ENCODE assay signal across 1 cellular context in genomic region chrX:153750126-153750774, GRCh38.
A peak's percentile ranks its signal among the peaks of the same experiment; 100 is the strongest.
TF ChIP-seq lines count a peak whose summit lies in the region.

No MANE protein-coding gene starts in this region.

TF ChIP-seq in HepG2, 621 proteins besides CTCF, POLR2A, EP300 and RAD21 (continues in another document):
- TF ChIP-seq ZNF777 (CRISPR knock-in tag; IDR thresholded peaks at IDR 0.05) = no peak
- no peak for TF ChIP-seq TCF7L2 (IDR thresholded peaks at IDR 0.05; ENCODE audit: low read depth, low read length)
- no peak for TF ChIP-seq ZC3H4 (CRISPR knock-in tag; IDR thresholded peaks at IDR 0.05; ENCODE audit: borderline replicate concordance)
- no peak for TF ChIP-seq CHD2 (IDR thresholded peaks at IDR 0.05; ENCODE audit: low read depth, low read length)
- no peak for TF ChIP-seq ZNF761 (CRISPR knock-in tag; conservative IDR thresholded peaks at IDR 0.05)
- TF ChIP-seq MAFG (CRISPR knock-in tag; IDR thresholded peaks at IDR 0.05) = no peak
- no peak for TF ChIP-seq MYC (CRISPR knock-in tag; IDR thresholded peaks at IDR 0.05; ENCODE audit: borderline replicate concordance)
- TF ChIP-seq ZNF282 (IDR thresholded peaks at IDR 0.05; ENCODE audit: partially characterized antibody) = no peak
- no peak for TF ChIP-seq ZNF251 (CRISPR knock-in tag; IDR thresholded peaks at IDR 0.05)
- no peak for TF ChIP-seq ASH2L (IDR thresholded peaks at IDR 0.05; ENCODE audit: insufficient read length, low read depth, low read length)
- TF ChIP-seq CREB1 (IDR thresholded peaks at IDR 0.05) = no peak
- TF ChIP-seq CREB1 (CRISPR knock-in tag; IDR thresholded peaks at IDR 0.05) = no peak
- no peak for TF ChIP-seq ZNF234 (CRISPR knock-in tag; conservative IDR thresholded peaks at IDR 0.05)
- TF ChIP-seq ZNF510 (CRISPR knock-in tag; IDR thresholded peaks at IDR 0.05; ENCODE audit: low read depth) = no peak
- no peak for TF ChIP-seq DNMT3B (CRISPR knock-in tag; conservative IDR thresholded peaks at IDR 0.05)
- no peak for TF ChIP-seq RXRB (CRISPR knock-in tag; IDR thresholded peaks at IDR 0.05; ENCODE audit: borderline replicate concordance)
- TF ChIP-seq, protein P1, sequence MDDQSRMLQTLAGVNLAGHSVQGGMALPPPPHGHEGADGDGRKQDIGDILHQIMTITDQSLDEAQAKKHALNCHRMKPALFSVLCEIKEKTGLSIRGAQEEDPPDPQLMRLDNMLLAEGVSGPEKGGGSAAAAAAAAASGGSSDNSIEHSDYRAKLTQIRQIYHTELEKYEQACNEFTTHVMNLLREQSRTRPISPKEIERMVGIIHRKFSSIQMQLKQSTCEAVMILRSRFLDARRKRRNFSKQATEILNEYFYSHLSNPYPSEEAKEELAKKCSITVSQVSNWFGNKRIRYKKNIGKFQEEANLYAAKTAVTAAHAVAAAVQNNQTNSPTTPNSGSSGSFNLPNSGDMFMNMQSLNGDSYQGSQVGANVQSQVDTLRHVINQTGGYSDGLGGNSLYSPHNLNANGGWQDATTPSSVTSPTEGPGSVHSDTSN (CRISPR knock-in tag; IDR thresholded peaks at IDR 0.05; ENCODE audit: borderline replicate concordance) = no peak
- no peak for TF ChIP-seq RAD51 (IDR thresholded peaks at IDR 0.05; ENCODE audit: borderline replicate concordance)
- TF ChIP-seq, protein P2, sequence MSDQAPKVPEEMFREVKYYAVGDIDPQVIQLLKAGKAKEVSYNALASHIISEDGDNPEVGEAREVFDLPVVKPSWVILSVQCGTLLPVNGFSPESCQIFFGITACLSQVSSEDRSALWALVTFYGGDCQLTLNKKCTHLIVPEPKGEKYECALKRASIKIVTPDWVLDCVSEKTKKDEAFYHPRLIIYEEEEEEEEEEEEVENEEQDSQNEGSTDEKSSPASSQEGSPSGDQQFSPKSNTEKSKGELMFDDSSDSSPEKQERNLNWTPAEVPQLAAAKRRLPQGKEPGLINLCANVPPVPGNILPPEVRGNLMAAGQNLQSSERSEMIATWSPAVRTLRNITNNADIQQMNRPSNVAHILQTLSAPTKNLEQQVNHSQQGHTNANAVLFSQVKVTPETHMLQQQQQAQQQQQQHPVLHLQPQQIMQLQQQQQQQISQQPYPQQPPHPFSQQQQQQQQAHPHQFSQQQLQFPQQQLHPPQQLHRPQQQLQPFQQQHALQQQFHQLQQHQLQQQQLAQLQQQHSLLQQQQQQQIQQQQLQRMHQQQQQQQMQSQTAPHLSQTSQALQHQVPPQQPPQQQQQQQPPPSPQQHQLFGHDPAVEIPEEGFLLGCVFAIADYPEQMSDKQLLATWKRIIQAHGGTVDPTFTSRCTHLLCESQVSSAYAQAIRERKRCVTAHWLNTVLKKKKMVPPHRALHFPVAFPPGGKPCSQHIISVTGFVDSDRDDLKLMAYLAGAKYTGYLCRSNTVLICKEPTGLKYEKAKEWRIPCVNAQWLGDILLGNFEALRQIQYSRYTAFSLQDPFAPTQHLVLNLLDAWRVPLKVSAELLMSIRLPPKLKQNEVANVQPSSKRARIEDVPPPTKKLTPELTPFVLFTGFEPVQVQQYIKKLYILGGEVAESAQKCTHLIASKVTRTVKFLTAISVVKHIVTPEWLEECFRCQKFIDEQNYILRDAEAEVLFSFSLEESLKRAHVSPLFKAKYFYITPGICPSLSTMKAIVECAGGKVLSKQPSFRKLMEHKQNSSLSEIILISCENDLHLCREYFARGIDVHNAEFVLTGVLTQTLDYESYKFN (CRISPR knock-in tag; conservative IDR thresholded peaks at IDR 0.05) = no peak
- TF ChIP-seq ZNF292 (CRISPR knock-in tag; IDR thresholded peaks at IDR 0.05; ENCODE audit: borderline replicate concordance, low read depth) = no peak
- no peak for TF ChIP-seq ELF4 (CRISPR knock-in tag; IDR thresholded peaks at IDR 0.05; ENCODE audit: borderline replicate concordance)
- peak; percentile 45; the same call in 1 of the 2 replicates for TF ChIP-seq BCL6 (CRISPR knock-in tag; IDR thresholded peaks at IDR 0.05)
- TF ChIP-seq SNRNP70 (IDR thresholded peaks at IDR 0.05; ENCODE audit: low read depth, low read length) = no peak
- no peak for TF ChIP-seq HNRNPLL (IDR thresholded peaks at IDR 0.05; ENCODE audit: low read depth, low read length, poor library complexity, severe bottlenecking)
- TF ChIP-seq ZNF816 (CRISPR knock-in tag; IDR thresholded peaks at IDR 0.05; ENCODE audit: borderline replicate concordance) = no peak
- no peak for TF ChIP-seq FOXK1 (CRISPR knock-in tag; IDR thresholded peaks at IDR 0.05; ENCODE audit: borderline replicate concordance, low read depth)
- no peak for TF ChIP-seq YEATS2 (CRISPR knock-in tag; IDR thresholded peaks at IDR 0.05; ENCODE audit: borderline replicate concordance)
- TF ChIP-seq GATA4 (IDR thresholded peaks at IDR 0.05; ENCODE audit: borderline replicate concordance, low read depth) = no peak
- no peak for TF ChIP-seq TEAD2 (CRISPR knock-in tag; IDR thresholded peaks at IDR 0.05)
- no peak for TF ChIP-seq ZNF451 (CRISPR knock-in tag; IDR thresholded peaks at IDR 0.05)
- no peak for TF ChIP-seq UBTF (CRISPR knock-in tag; IDR thresholded peaks at IDR 0.05)
- no peak for TF ChIP-seq CSRNP2 (CRISPR knock-in tag; conservative IDR thresholded peaks at IDR 0.05; ENCODE audit: low read depth)
- no peak for TF ChIP-seq ZNF446 (CRISPR knock-in tag; IDR thresholded peaks at IDR 0.05)
- no peak for TF ChIP-seq ZMAT3 (CRISPR knock-in tag; conservative IDR thresholded peaks at IDR 0.05)
- TF ChIP-seq NCOA5 (CRISPR knock-in tag; IDR thresholded peaks at IDR 0.05) = no peak
- no peak for TF ChIP-seq LCORL (IDR thresholded peaks at IDR 0.05)
- no peak for TF ChIP-seq LCORL (CRISPR knock-in tag; IDR thresholded peaks at IDR 0.05)
- peak; percentile 25; the same call in 1 of the 2 replicates for TF ChIP-seq ETV5 (CRISPR knock-in tag; IDR thresholded peaks at IDR 0.05; ENCODE audit: borderline replicate concordance)
- no peak for TF ChIP-seq E2F2 (CRISPR knock-in tag; IDR thresholded peaks at IDR 0.05; ENCODE audit: borderline replicate concordance)
- no peak for TF ChIP-seq PAX8 (CRISPR knock-in tag; IDR thresholded peaks at IDR 0.05; ENCODE audit: borderline replicate concordance)
- TF ChIP-seq ARNT (IDR thresholded peaks at IDR 0.05) = no peak
- TF ChIP-seq HNRNPL (IDR thresholded peaks at IDR 0.05; ENCODE audit: low read depth, low read length) = no peak
- no peak for TF ChIP-seq ZNF83 (CRISPR knock-in tag; IDR thresholded peaks at IDR 0.05; ENCODE audit: borderline replicate concordance)
- TF ChIP-seq SIX1 (CRISPR knock-in tag; IDR thresholded peaks at IDR 0.05; ENCODE audit: borderline replicate concordance) = peak; percentile 24; the same call in 1 of the 2 replicates
- no peak for TF ChIP-seq ZNF318 (CRISPR knock-in tag; IDR thresholded peaks at IDR 0.05)
- no peak for TF ChIP-seq PCBP1 (IDR thresholded peaks at IDR 0.05; ENCODE audit: borderline replicate concordance, low read depth, low read length)
- no peak for TF ChIP-seq ZBTB10 (CRISPR knock-in tag; IDR thresholded peaks at IDR 0.05; ENCODE audit: borderline replicate concordance)
- no peak for TF ChIP-seq ZNF746 (CRISPR knock-in tag; IDR thresholded peaks at IDR 0.05)
